8 cellular contexts compared by ENCODE assay signal in genomic region chr2:111905990-111906735, GRCh38. TPM values are rescaled to one million over a fixed set of nuclear protein-coding genes. Genes with fewer than 3 reads are reported as not detected.
DNase-seq lines count a peak whose midpoint lies in the region; ATAC-seq and TF ChIP-seq lines count a peak whose summit lies in the region.

No MANE protein-coding gene starts in this region.

- peak overlapping the region in 5 of 8 donors; percentile 7 to 44 (median 36) for H3K4me3 Mint-ChIP-seq in naive B cell

- H3K4me1 Mint-ChIP-seq in naive B cell = peaks cover 14 to 24% (median 17%) of the 10 kb centered on the region in 3 donors

- H3K36me3 Mint-ChIP-seq in naive B cell = no peaks in the 10 kb centered on the region

- H3K27me3 Mint-ChIP-seq in naive B cell = peaks cover 0 to 10% (median 4%) of the 10 kb centered on the region in 3 donors

- H3K9me3 Mint-ChIP-seq in naive B cell = no peaks in the 10 kb centered on the region

- peak overlapping the region; percentile 95 for H3K27ac ChIP-seq in caudate nucleus (ENCODE audit: low read depth, low read length)

- H3K27ac Mint-ChIP-seq in naive B cell = peak overlapping the region; percentile 49 to 79 (median 70)

- ATAC-seq in HG03354 (IDR thresholded peaks at IDR 0.05; ENCODE audit: poor library complexity, severe bottlenecking, unreplicated experiment) (peak; percentile 74), naive B cell (ENCODE audit: low read depth in 2 of 2) (peak; percentile 58 to 78), omental fat pad (ENCODE audit: low FRiP score) (no peak)

- no peak for TF ChIP-seq CTCF in omental fat pad (IDR thresholded peaks at IDR 0.05)

- DNase-seq in ELF-1 (ENCODE audit: low read depth, low spot score) (peak; percentile 57), caudate nucleus (lab: John Stamatoyannopoulos, UW) (peak in 26 of 61 donors; percentile 8 to 81 (median 26)), naive B cell (peak; percentile 38), iPS-NIHi11 (ENCODE audit: low spot score) (no peak), GF-D8 (lab: John Stamatoyannopoulos, UW) (no peak), GM19240 (ENCODE audit: insufficient read length, low spot score) (no peak), omental fat pad (ENCODE audit: low spot score) (no peak)

RNA-seq across cellular contexts. Expression of gene MERTK, which starts 7.8 kb away (rescaled TPM):
- polyA plus RNA-seq in naive B cell (ENCODE audit: low read depth in 6 of 6) = under 1 TPM in 1 of 6 donors, not detected in 5; 0.16 TPM
- 10 to 100 TPM; 29.4 to 63.0 (median 48.6) TPM for total RNA-seq in omental fat pad

RNA-seq across cellular contexts. Expression of gene ANAPC1, which starts 22.2 kb away (rescaled TPM):
- polyA plus RNA-seq in naive B cell (ENCODE audit: low read depth in 6 of 6) = 10 to 100 TPM; 20.2 to 26.7 (median 23.7) TPM
- total RNA-seq in omental fat pad = 10 to 100 TPM; 30.3 to 59.6 (median 38.5) TPM

Comparison
In these comparisons a context has a peak if more than half of its experiments do, and no peak if none do; other contexts are left out.
1. DNase-seq: peak in ELF-1 (single experiment) and naive B cell (single experiment); none in iPS-NIHi11 (single experiment), GF-D8 (single experiment), GM19240 (single experiment) and omental fat pad (single experiment).